ENCODE assay signal across 31 cellular contexts in genomic region chr1:115544131-115544530, GRCh38.
DNase-seq lines count a peak whose midpoint lies in the region; FAIRE-seq and TF ChIP-seq lines count a peak whose summit lies in the region.
"Had no signal": no experiment of that assay in that cellular context is flagged by ENCODE, and none has a peak within 500 bp of the region (broad histone marks: within the 10 kb centered on the region; RNA-seq: fewer than 3 reads in every experiment).

No MANE protein-coding gene starts in this region.

- H3K27ac Mint-ChIP-seq in HFFc6 (peak overlapping the region; percentile 54), chondrocyte (ENCODE audit: unreplicated experiment) (peak overlapping the region; percentile 0)
- H3K27ac Mint-ChIP-seq: activated naive CD4-positive, alpha-beta T cell treated with anti-CD3 and anti-CD28 coated beads, Interleukin-2, amount 50 U/mL, for 72 hours; CD8-positive, alpha-beta memory T cell; immature natural killer cell had no signal

- H3K36me3 Mint-ChIP-seq in HFFc6 (ENCODE audit: low read depth) (peaks cover 11% of the 10 kb centered on the region), chondrocyte (ENCODE audit: low read depth) (no peaks in the 10 kb centered on the region)
- H3K36me3 Mint-ChIP-seq: activated naive CD4-positive, alpha-beta T cell treated with anti-CD3 and anti-CD28 coated beads, Interleukin-2, amount 50 U/mL, for 72 hours; CD8-positive, alpha-beta memory T cell; immature natural killer cell; neural progenitor cell had no signal

- 77 to 81% methylated on average over 4 of the region's 4 CpGs for WGBS in testis, 2 donors

- H3K27me3 Mint-ChIP-seq in HFFc6 (ENCODE audit: insufficient read depth) (no peaks in the 10 kb centered on the region; the same call in 1 of the 2 replicates), chondrocyte (ENCODE audit: low read depth) (no peaks in the 10 kb centered on the region)

- intact Hi-C loops in testis (cut with DNase I; ENCODE audit: low total_unique reads), result no loop called here

- DNase-seq in HFFc6, result peak; percentile 32
- no peak for DNase-seq in chondrocyte (ENCODE audit: low spot score)
- peak; percentile 74 for DNase-seq in iris pigment epithelial cell (ENCODE audit: low read depth)
- no peak for DNase-seq in urothelium cell line (ENCODE audit: low spot score)
- no peak for DNase-seq in SKM-1 treated with dmso at 0.1 percent for 144 hours (lab: John Stamatoyannopoulos, UW; ENCODE audit: unreplicated experiment)
- DNase-seq in testis, result no peak
- no peak for DNase-seq in DMS53 (lab: John Stamatoyannopoulos, UW)
- DNase-seq: ACHN; activated CD4-positive, alpha-beta T cell treated with anti-CD3 and anti-CD28 coated beads for 48 hours; activated CD8-positive, alpha-beta memory T cell treated with anti-CD3 and anti-CD28 coated beads for 24 hours; activated effector memory CD4-positive, alpha-beta T cell treated with Interleukin-2 at 50 U/mL for 16 hours; activated T-cell treated with anti-CD3 and anti-CD28 coated beads, Interleukin-2, amount 50 U/mL, for 1 hour; CD8-positive, alpha-beta memory T cell; central memory CD4-positive, alpha-beta T cell; dermis blood vessel endothelial cell; DMS 273 treated with DMSO at 0.1 percent for 48 hours; H9; immature natural killer cell; left colon; MM.1S; NCI-H2029; stimulated activated CD4-positive, alpha-beta T cell treated with anti-CD3 and anti-CD28 coated beads, Interleukin-1b, Interleukin-23, amount 100 ng/mL, for 48 hours; stimulated activated naive CD4-positive, alpha-beta T cell treated with Interleukin-2 at 50 U/mL for 16 hours; T1000; uterus had no signal

- H3K4me3 ChIP-seq in testis, result no peak overlapping the region
- H3K4me3 ChIP-seq: ascending aorta, neural progenitor cell, suprapubic skin, uterus had no signal

- no peaks in the 10 kb centered on the region for H3K4me1 ChIP-seq in testis
- H3K4me1 ChIP-seq: neural progenitor cell, parathyroid adenoma had no signal

- H3K9me3 ChIP-seq in testis, result no peaks in the 10 kb centered on the region
- H3K9me3 ChIP-seq: ascending aorta, suprapubic skin, uterus had no signal

- FAIRE-seq in urothelium cell line (lab: Jason Lieb, UNC), result peak; percentile 35

- no peak overlapping the region for H3K4me3 Mint-ChIP-seq in HFFc6
- no peak overlapping the region for H3K4me3 Mint-ChIP-seq in chondrocyte (ENCODE audit: unreplicated experiment)
- H3K4me3 Mint-ChIP-seq: CD8-positive, alpha-beta memory T cell; H9; immature natural killer cell; neural progenitor cell had no signal

- no peak for TF ChIP-seq POLR2A in testis (IDR thresholded peaks at IDR 0.05)

- TF ChIP-seq CTCF in HFFc6 (IDR thresholded peaks at IDR 0.05) (no peak), chondrocyte (IDR thresholded peaks at IDR 0.05) (no peak), testis (IDR thresholded peaks at IDR 0.05) (no peak)

- H3K27me3 ChIP-seq in testis, result no peaks in the 10 kb centered on the region
- H3K27me3 ChIP-seq: ascending aorta, neural progenitor cell, suprapubic skin, uterus had no signal

- no peak overlapping the region for H3K27ac ChIP-seq in testis
- H3K27ac ChIP-seq: ascending aorta, neural progenitor cell, parathyroid adenoma, suprapubic skin, uterus, VCaP had no signal

- H3K36me3 ChIP-seq in testis (ENCODE audit: low read depth, missing control alignments), result no peaks in the 10 kb centered on the region
- H3K36me3 ChIP-seq: ascending aorta, neural progenitor cell, suprapubic skin, uterus had no signal

- H3K9me3 Mint-ChIP-seq in HFFc6 (no peaks in the 10 kb centered on the region), chondrocyte (ENCODE audit: low read depth) (peaks cover 5% of the 10 kb centered on the region)
- H3K9me3 Mint-ChIP-seq: activated naive CD4-positive, alpha-beta T cell treated with anti-CD3 and anti-CD28 coated beads, Interleukin-2, amount 50 U/mL, for 72 hours; H9; immature natural killer cell; neural progenitor cell had no signal

- H3K4me1 Mint-ChIP-seq in HFFc6 (ENCODE audit: low read depth) (peaks cover 57% of the 10 kb centered on the region), chondrocyte (ENCODE audit: low read depth) (peaks cover 43% of the 10 kb centered on the region)
- H3K4me1 Mint-ChIP-seq: CD8-positive, alpha-beta memory T cell; immature natural killer cell had no signal

Comparison
In these comparisons a context has a peak if more than half of its experiments do, and no peak if none do; other contexts are left out.
1. DNase-seq: peak in HFFc6 (single experiment) and iris pigment epithelial cell (single experiment); none in chondrocyte (single experiment), urothelium cell line (single experiment), SKM-1 treated with dmso at 0.1 percent for 144 hours (single experiment), testis (single experiment) and DMS53 (single experiment).